In the genomic region with DNA sequence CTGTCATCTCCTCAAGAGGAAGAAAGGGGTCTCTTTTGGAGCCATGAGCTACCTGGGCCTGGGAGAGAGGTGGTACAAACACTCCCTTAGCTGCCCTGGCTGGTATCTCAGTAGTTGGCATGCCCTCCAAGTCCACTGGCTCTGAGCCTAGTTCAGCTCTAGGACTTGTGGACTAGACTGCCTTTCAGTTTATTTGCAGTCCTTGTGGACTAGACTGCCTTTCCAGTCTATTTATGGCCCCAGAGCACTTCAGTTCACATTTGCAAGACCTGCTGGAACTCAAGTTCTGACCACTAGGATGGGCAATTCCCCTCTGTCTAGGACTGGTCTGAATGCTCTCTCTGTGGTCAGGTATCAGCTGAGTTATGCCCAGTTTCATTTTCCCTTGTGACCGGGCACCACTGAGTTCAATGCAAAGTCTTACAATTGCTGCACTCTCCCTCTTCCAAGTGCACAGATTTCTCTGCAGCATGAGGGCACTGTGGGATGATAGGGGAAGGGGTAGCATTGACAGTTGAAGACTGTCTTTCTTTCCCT, we compare ENCODE assay signal across 1 cellular context.
TF ChIP-seq lines count a peak whose summit lies in the region.

No MANE protein-coding gene starts in this region.

TF ChIP-seq in GM12878, 131 proteins besides CTCF, POLR2A, EP300 and RAD21 (continued from another document):
- TF ChIP-seq STAT3 (IDR thresholded peaks at IDR 0.05; ENCODE audit: low read depth, low read length) (no peak), ATF7 (IDR thresholded peaks at IDR 0.05; ENCODE audit: low read depth) (no peak), TCF7 (IDR thresholded peaks at IDR 0.05; ENCODE audit: borderline replicate concordance) (no peak), BCL11A (IDR thresholded peaks at IDR 0.05; ENCODE audit: low read depth, low read length) (no peak), TAF1 (IDR thresholded peaks at IDR 0.05; ENCODE audit: borderline replicate concordance, low read depth, low read length) (no peak)
- TF ChIP-seq, protein P1, sequence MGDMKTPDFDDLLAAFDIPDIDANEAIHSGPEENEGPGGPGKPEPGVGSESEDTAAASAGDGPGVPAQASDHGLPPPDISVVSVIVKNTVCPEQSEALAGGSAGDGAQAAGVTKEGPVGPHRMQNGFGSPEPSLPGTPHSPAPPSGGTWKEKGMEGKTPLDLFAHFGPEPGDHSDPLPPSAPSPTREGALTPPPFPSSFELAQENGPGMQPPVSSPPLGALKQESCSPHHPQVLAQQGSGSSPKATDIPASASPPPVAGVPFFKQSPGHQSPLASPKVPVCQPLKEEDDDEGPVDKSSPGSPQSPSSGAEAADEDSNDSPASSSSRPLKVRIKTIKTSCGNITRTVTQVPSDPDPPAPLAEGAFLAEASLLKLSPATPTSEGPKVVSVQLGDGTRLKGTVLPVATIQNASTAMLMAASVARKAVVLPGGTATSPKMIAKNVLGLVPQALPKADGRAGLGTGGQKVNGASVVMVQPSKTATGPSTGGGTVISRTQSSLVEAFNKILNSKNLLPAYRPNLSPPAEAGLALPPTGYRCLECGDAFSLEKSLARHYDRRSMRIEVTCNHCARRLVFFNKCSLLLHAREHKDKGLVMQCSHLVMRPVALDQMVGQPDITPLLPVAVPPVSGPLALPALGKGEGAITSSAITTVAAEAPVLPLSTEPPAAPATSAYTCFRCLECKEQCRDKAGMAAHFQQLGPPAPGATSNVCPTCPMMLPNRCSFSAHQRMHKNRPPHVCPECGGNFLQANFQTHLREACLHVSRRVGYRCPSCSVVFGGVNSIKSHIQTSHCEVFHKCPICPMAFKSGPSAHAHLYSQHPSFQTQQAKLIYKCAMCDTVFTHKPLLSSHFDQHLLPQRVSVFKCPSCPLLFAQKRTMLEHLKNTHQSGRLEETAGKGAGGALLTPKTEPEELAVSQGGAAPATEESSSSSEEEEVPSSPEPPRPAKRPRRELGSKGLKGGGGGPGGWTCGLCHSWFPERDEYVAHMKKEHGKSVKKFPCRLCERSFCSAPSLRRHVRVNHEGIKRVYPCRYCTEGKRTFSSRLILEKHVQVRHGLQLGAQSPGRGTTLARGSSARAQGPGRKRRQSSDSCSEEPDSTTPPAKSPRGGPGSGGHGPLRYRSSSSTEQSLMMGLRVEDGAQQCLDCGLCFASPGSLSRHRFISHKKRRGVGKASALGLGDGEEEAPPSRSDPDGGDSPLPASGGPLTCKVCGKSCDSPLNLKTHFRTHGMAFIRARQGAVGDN (IDR thresholded peaks at IDR 0.05): no peak
- TF ChIP-seq, protein P2, sequence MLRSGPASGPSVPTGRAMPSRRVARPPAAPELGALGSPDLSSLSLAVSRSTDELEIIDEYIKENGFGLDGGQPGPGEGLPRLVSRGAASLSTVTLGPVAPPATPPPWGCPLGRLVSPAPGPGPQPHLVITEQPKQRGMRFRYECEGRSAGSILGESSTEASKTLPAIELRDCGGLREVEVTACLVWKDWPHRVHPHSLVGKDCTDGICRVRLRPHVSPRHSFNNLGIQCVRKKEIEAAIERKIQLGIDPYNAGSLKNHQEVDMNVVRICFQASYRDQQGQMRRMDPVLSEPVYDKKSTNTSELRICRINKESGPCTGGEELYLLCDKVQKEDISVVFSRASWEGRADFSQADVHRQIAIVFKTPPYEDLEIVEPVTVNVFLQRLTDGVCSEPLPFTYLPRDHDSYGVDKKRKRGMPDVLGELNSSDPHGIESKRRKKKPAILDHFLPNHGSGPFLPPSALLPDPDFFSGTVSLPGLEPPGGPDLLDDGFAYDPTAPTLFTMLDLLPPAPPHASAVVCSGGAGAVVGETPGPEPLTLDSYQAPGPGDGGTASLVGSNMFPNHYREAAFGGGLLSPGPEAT (IDR thresholded peaks at IDR 0.05; ENCODE audit: low read depth): no peak
- TF ChIP-seq, protein P3, sequence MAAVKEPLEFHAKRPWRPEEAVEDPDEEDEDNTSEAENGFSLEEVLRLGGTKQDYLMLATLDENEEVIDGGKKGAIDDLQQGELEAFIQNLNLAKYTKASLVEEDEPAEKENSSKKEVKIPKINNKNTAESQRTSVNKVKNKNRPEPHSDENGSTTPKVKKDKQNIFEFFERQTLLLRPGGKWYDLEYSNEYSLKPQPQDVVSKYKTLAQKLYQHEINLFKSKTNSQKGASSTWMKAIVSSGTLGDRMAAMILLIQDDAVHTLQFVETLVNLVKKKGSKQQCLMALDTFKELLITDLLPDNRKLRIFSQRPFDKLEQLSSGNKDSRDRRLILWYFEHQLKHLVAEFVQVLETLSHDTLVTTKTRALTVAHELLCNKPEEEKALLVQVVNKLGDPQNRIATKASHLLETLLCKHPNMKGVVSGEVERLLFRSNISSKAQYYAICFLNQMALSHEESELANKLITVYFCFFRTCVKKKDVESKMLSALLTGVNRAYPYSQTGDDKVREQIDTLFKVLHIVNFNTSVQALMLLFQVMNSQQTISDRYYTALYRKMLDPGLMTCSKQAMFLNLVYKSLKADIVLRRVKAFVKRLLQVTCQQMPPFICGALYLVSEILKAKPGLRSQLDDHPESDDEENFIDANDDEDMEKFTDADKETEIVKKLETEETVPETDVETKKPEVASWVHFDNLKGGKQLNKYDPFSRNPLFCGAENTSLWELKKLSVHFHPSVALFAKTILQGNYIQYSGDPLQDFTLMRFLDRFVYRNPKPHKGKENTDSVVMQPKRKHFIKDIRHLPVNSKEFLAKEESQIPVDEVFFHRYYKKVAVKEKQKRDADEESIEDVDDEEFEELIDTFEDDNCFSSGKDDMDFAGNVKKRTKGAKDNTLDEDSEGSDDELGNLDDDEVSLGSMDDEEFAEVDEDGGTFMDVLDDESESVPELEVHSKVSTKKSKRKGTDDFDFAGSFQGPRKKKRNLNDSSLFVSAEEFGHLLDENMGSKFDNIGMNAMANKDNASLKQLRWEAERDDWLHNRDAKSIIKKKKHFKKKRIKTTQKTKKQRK (IDR thresholded peaks at IDR 0.05; ENCODE audit: low read depth, low read length): no peak
